ENCODE assay signal across 10 cellular contexts in genomic region chr15:67914537-67915373, GRCh38.
DNase-seq lines count a peak whose midpoint lies in the region; ATAC-seq, FAIRE-seq and TF ChIP-seq lines count a peak whose summit lies in the region.
"Had no signal": no experiment of that assay in that cellular context is flagged by ENCODE, and none has a peak within 500 bp of the region (broad histone marks: within the 10 kb centered on the region; RNA-seq: fewer than 3 reads in every experiment).

No MANE protein-coding gene starts in this region.

- peaks cover 11% of the 10 kb centered on the region for H3K9me3 ChIP-seq in mesodermal cell (ENCODE audit: control insufficient read depth, low read length)

- H3K36me3 ChIP-seq in mesodermal cell (ENCODE audit: control insufficient read depth, insufficient read depth, low read length) = no peaks in the 10 kb centered on the region
- H3K36me3 ChIP-seq in urinary bladder (ENCODE audit: insufficient read depth) = no peaks in the 10 kb centered on the region
- H3K36me3 ChIP-seq: neutrophil had no signal

- H3K4me1 Mint-ChIP-seq in chondrocyte (ENCODE audit: low read depth) = peaks cover 62% of the 10 kb centered on the region

- no peak for FAIRE-seq in D721Med (lab: Jason Lieb, UNC)

- H3K27me3 Mint-ChIP-seq in chondrocyte (ENCODE audit: low read depth) = no peaks in the 10 kb centered on the region

- peak overlapping the region; percentile 77 for H3K27ac ChIP-seq in mesodermal cell (ENCODE audit: low read depth, low read length, severe bottlenecking)
- peak overlapping the region; percentile 57 for H3K27ac ChIP-seq in urinary bladder (ENCODE audit: low read depth)
- H3K27ac ChIP-seq: neutrophil had no signal

- H3K4me1 ChIP-seq in mesodermal cell (ENCODE audit: control insufficient read depth, insufficient read depth, low read length, poor library complexity, severe bottlenecking) (peaks cover 11% of the 10 kb centered on the region), urinary bladder (ENCODE audit: insufficient read depth) (no peaks in the 10 kb centered on the region)

- no peak for TF ChIP-seq CTCF in chondrocyte (IDR thresholded peaks at IDR 0.05)
- TF ChIP-seq CTCF in D721Med (IDR thresholded peaks at IDR 0.05; ENCODE audit: insufficient read depth, missing control alignments) = no peak

- peaks cover 14% of the 10 kb centered on the region for H3K9me3 Mint-ChIP-seq in chondrocyte (ENCODE audit: low read depth)

- H3K4me3 Mint-ChIP-seq in chondrocyte (ENCODE audit: unreplicated experiment) = peak overlapping the region; percentile 53

- 28 to 52% methylated on average over 4 to 5 of the region's 6 CpGs for WGBS in mesodermal cell (ENCODE audit: insufficient coverage in 2 of 2), 2 experiments
- 20% methylated on average over 6 of the region's 6 CpGs for WGBS in urinary bladder

- H3K27ac Mint-ChIP-seq in chondrocyte (ENCODE audit: unreplicated experiment) = peak overlapping the region; percentile 98

- H3K4me3 ChIP-seq in mesodermal cell (ENCODE audit: extremely low read depth, insufficient read depth, low read length, poor library complexity, severe bottlenecking) = no peak overlapping the region
- no peak overlapping the region for H3K4me3 ChIP-seq in urinary bladder (ENCODE audit: low read depth, low read length)

- DNase-seq in NCI-H748 (lab: John Stamatoyannopoulos, UW; ENCODE audit: unreplicated experiment) (peak; percentile 62), NCI-H748 treated with DMSO at 0.1 percent for 48 hours (lab: John Stamatoyannopoulos, UW) (no peak), chondrocyte (ENCODE audit: low spot score) (no peak), D721Med (ENCODE audit: insufficient read length, low spot score) (no peak)
- no peak for DNase-seq in stimulated activated CD4-positive, alpha-beta T cell treated with anti-CD3 and anti-CD28 coated beads, Interleukin-2, amount 100 ng/mL, for 24 hours
- DNase-seq: activated CD8-positive, alpha-beta memory T cell treated with anti-CD3 and anti-CD28 coated beads, Interleukin-2, amount 50 U/mL, for 4 hours had no signal

- ATAC-seq in GM21825 (IDR thresholded peaks at IDR 0.05; ENCODE audit: unreplicated experiment) = no peak

- H3K36me3 Mint-ChIP-seq in chondrocyte (ENCODE audit: low read depth) = peaks cover 2% of the 10 kb centered on the region
